ENCODE assay signal across 8 cellular contexts in genomic region chr15:31871159-31871886, GRCh38. TPM values are rescaled to one million over a fixed set of nuclear protein-coding genes. Genes with fewer than 3 reads are reported as not detected.
DNase-seq lines count a peak whose midpoint lies in the region; TF ChIP-seq lines count a peak whose summit lies in the region.

No MANE protein-coding gene starts in this region.

- no peaks in the 10 kb centered on the region for H3K36me3 Mint-ChIP-seq in T-helper 2 cell treated with Interferon-gamma antibody and Interleukin-4, amounts not matched to agents 5 μg/mL and 100 μg/mL, for 36 hours (ENCODE audit: low read depth)
- H3K36me3 Mint-ChIP-seq in progenitor cell of endocrine pancreas (ENCODE audit: insufficient read depth): no peaks in the 10 kb centered on the region

- no peak for DNase-seq in T-helper 2 cell treated with Interferon-gamma antibody and Interleukin-4, amounts not matched to agents 5 μg/mL and 100 μg/mL, for 36 hours (ENCODE audit: low spot score)
- DNase-seq in T-helper 2 cell (no peak), SK-N-MC (ENCODE audit: low read depth, low spot score) (no peak), fibroblast of mammary gland (ENCODE audit: low read depth) (peak; percentile 3), progenitor cell of endocrine pancreas (ENCODE audit: low spot score, unreplicated experiment) (no peak), NCI-H146 treated with DMSO at 0.1 percent for 48 hours (lab: John Stamatoyannopoulos, UW; ENCODE audit: unreplicated experiment) (no peak), medulla oblongata (ENCODE audit: extremely low spot score) (no peak), HuH-7.5 (ENCODE audit: low spot score) (no peak)

- H3K4me3 Mint-ChIP-seq in T-helper 2 cell treated with Interferon-gamma antibody and Interleukin-4, amounts not matched to agents 5 μg/mL and 100 μg/mL, for 36 hours: peak overlapping the region; percentile 83
- peak overlapping the region; percentile 81 for H3K4me3 Mint-ChIP-seq in progenitor cell of endocrine pancreas (ENCODE audit: low read depth)

- peak overlapping the region; percentile 62 for H3K27ac Mint-ChIP-seq in T-helper 2 cell treated with Interferon-gamma antibody and Interleukin-4, amounts not matched to agents 5 μg/mL and 100 μg/mL, for 36 hours
- peak overlapping the region; percentile 92 for H3K27ac Mint-ChIP-seq in progenitor cell of endocrine pancreas

- H3K27me3 Mint-ChIP-seq in T-helper 2 cell treated with Interferon-gamma antibody and Interleukin-4, amounts not matched to agents 5 μg/mL and 100 μg/mL, for 36 hours (ENCODE audit: low read depth): peaks cover 42% of the 10 kb centered on the region
- H3K27me3 Mint-ChIP-seq in progenitor cell of endocrine pancreas: peaks cover 18% of the 10 kb centered on the region

- TF ChIP-seq CTCF in fibroblast of mammary gland (conservative IDR thresholded peaks at IDR 0.05; ENCODE audit: control insufficient read depth, insufficient read depth, low read depth, low read length) (no peak), progenitor cell of endocrine pancreas (IDR thresholded peaks at IDR 0.05; ENCODE audit: unreplicated experiment) (no peak)

- H3K9ac ChIP-seq in SK-N-MC (ENCODE audit: insufficient read length): peak overlapping the region; percentile 57

- H3K9me3 Mint-ChIP-seq in T-helper 2 cell treated with Interferon-gamma antibody and Interleukin-4, amounts not matched to agents 5 μg/mL and 100 μg/mL, for 36 hours: no peaks in the 10 kb centered on the region
- no peaks in the 10 kb centered on the region for H3K9me3 Mint-ChIP-seq in progenitor cell of endocrine pancreas (ENCODE audit: low read depth)

- H3K4me3 ChIP-seq in SK-N-MC (peak overlapping the region; percentile 70), fibroblast of mammary gland (ENCODE audit: control insufficient read depth, low read depth, low read length) (peak overlapping the region; percentile 57)

- no peak overlapping the region for H3K27ac ChIP-seq in SK-N-MC

- H3K9me3 ChIP-seq in SK-N-MC (ENCODE audit: low read depth, low read length): no peaks in the 10 kb centered on the region

- H3K4me1 Mint-ChIP-seq in T-helper 2 cell treated with Interferon-gamma antibody and Interleukin-4, amounts not matched to agents 5 μg/mL and 100 μg/mL, for 36 hours (ENCODE audit: low read depth): peaks cover 8% of the 10 kb centered on the region
- H3K4me1 Mint-ChIP-seq in progenitor cell of endocrine pancreas (ENCODE audit: low read depth): peaks cover 8% of the 10 kb centered on the region

- no peaks in the 10 kb centered on the region for H3K36me3 ChIP-seq in SK-N-MC (ENCODE audit: insufficient read depth, low read length)

RNA-seq across cellular contexts. Expression of gene OTUD7A, which starts 0.8 kb away (rescaled TPM):
- total RNA-seq in progenitor cell of endocrine pancreas: 5.2 and 6.2 TPM in 2 replicates
